ENCODE assay signal across 11 cellular contexts in the genomic region with DNA sequence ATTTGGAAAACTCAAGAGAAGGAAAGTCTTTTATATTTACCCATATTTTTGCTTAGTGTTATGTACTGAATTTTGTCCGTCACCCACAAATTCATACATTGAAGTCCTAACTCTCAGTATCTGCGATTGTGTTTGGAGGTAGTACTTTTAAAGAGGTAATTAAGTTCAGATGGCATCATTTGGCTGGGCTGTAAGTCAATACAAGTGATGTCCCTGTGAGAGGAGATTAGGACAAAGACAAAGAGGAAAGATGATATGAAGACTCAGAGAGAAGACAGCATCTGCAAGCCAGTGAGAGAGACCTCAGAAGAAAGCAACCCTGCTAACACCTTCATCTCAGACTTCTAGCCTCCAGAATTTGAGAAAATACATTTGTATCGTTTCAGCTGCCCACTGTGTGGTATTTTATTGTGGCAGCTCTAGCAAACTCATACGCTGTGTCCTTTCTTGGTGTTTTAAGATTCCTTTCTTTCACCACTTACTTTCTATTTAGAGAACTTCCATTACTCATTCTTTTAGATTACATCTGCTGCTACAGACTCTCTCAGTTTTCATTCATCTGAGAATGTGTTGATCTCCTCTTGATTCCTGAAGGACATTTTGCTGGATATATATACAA. TPM values are rescaled to one million over a fixed set of nuclear protein-coding genes. Genes with fewer than 3 reads are reported as not detected.
DNase-seq lines count a peak whose midpoint lies in the region; ATAC-seq and TF ChIP-seq lines count a peak whose summit lies in the region.
"Had no signal": no experiment of that assay in that cellular context is flagged by ENCODE, and none has a peak within 500 bp of the region (broad histone marks: within the 10 kb centered on the region; RNA-seq: fewer than 3 reads in every experiment).

No MANE protein-coding gene starts in this region.

- WGBS in mesenchymal stem cell, result 89% methylated on average over 4 of the region's 4 CpGs
- WGBS in transverse colon (ENCODE audit: low coverage in 1 of 2), 2 donors, result 82 to 84% methylated on average over 4 of the region's 4 CpGs
- WGBS in right lobe of liver (ENCODE audit: insufficient coverage, low coverage, low lambda C conversion rate, missing lambda C conversion rate), result 84% methylated on average over 4 of the region's 4 CpGs

- H3K27ac ChIP-seq in cardiac muscle cell (peak overlapping the region; percentile 83), angular gyrus (ENCODE audit: low read depth, low read length) (peak overlapping the region; percentile 26), mesenchymal stem cell (ENCODE audit: low read length, poor library complexity, severe bottlenecking) (no peak overlapping the region), transverse colon (peak overlapping the region; percentile 35 to 72 (median 58)), right lobe of liver (no peak overlapping the region)

- H3K4me1 ChIP-seq in cardiac muscle cell (ENCODE audit: low read depth), result peaks cover 17% of the 10 kb centered on the region
- H3K4me1 ChIP-seq in mesenchymal stem cell (ENCODE audit: control insufficient read depth, insufficient read depth, low read depth, low read length), result peaks cover 9% of the 10 kb centered on the region
- H3K4me1 ChIP-seq in transverse colon, result peaks cover 4 to 36% (median 14%) of the 10 kb centered on the region in 4 donors
- H3K4me1 ChIP-seq in right lobe of liver, result no peaks in the 10 kb centered on the region

- no peak for ATAC-seq in Right ventricle myocardium superior (ENCODE audit: poor library complexity)
- no peak for ATAC-seq in right lobe of liver
- ATAC-seq in GM18517 (IDR thresholded peaks at IDR 0.05; ENCODE audit: unreplicated experiment), result no peak
- no peak for ATAC-seq in HG03039 (IDR thresholded peaks at IDR 0.05; ENCODE audit: unreplicated experiment)

- no peak overlapping the region for H2BK120ac ChIP-seq in mesenchymal stem cell (ENCODE audit: low read depth, low read length)

- H2BK15ac ChIP-seq in mesenchymal stem cell (ENCODE audit: low read depth, poor library complexity, severe bottlenecking), result no peak overlapping the region

- DNase-seq in cardiac muscle cell (ENCODE audit: low read depth in 1 of 2, low spot score in 1 of 2) (peak; percentile 6 to 34), Right ventricle myocardium superior (no peak), mesenchymal stem cell (peak; percentile 64), transverse colon (no peak), right lobe of liver (no peak)
- DNase-seq: activated CD4-positive, alpha-beta memory T cell treated with anti-CD3 and anti-CD28 coated beads, Interleukin-2, amount 10 ng/mL, durations not matched to agents 7 days and 5 days; NCI-H1694; RPMI8226 had no signal

- no peak overlapping the region for H3K14ac ChIP-seq in mesenchymal stem cell (ENCODE audit: low read length in 2 of 2)

- peaks cover 11% of the 10 kb centered on the region for H3K79me1 ChIP-seq in mesenchymal stem cell (replicated peaks; ENCODE audit: low read length, poor library complexity, severe bottlenecking)

- no peak overlapping the region for H2BK5ac ChIP-seq in mesenchymal stem cell (ENCODE audit: low read depth, low read length, poor library complexity, severe bottlenecking)

- H3K4me3 ChIP-seq in cardiac muscle cell (no peak overlapping the region), mesenchymal stem cell (ENCODE audit: insufficient read depth in 1 of 2, low read depth in 1 of 2, low read length in 2 of 2) (peak overlapping the region in 1 of 2 experiments; percentile 13), transverse colon (no peak overlapping the region), right lobe of liver (no peak overlapping the region)

- no peak overlapping the region for H2AK5ac ChIP-seq in mesenchymal stem cell (ENCODE audit: low read length, severe bottlenecking)

- intact Hi-C loops in Right ventricle myocardium superior (cut with DNase I), result no loop called here
- intact Hi-C loops in transverse colon (cut with DNase I; ENCODE audit: low total_unique reads), result no loop called here
- intact Hi-C loops in right lobe of liver (cut with DNase I), result no loop called here

- no peak overlapping the region for H4K8ac ChIP-seq in mesenchymal stem cell (ENCODE audit: low read length)

- H2AFZ ChIP-seq in mesenchymal stem cell (ENCODE audit: low read depth, low read length), result no peak overlapping the region

- no peak for TF ChIP-seq CTCF in cardiac muscle cell (IDR thresholded peaks at IDR 0.05; ENCODE audit: low read depth, low read length)
- TF ChIP-seq CTCF in transverse colon (IDR thresholded peaks at IDR 0.05), result no peak
- TF ChIP-seq CTCF in right lobe of liver (IDR thresholded peaks at IDR 0.05), result no peak

- H3K9ac ChIP-seq in mesenchymal stem cell (ENCODE audit: low read length), result peak overlapping the region; percentile 86

- H3K18ac ChIP-seq in mesenchymal stem cell (ENCODE audit: low read depth in 1 of 2, low read length in 2 of 2), result peak overlapping the region; percentile 16 to 43

- no peak overlapping the region for H4K91ac ChIP-seq in mesenchymal stem cell (ENCODE audit: low read length)

- TF ChIP-seq POLR2A in transverse colon (IDR thresholded peaks at IDR 0.05) (no peak), right lobe of liver (IDR thresholded peaks at IDR 0.05) (no peak)

- H3K36me3 ChIP-seq in cardiac muscle cell (no peaks in the 10 kb centered on the region), mesenchymal stem cell (ENCODE audit: control insufficient read depth in 1 of 2, insufficient read depth in 2 of 2, low read depth in 1 of 2, low read length in 2 of 2) (no peaks in the 10 kb centered on the region), transverse colon (no peaks in the 10 kb centered on the region), right lobe of liver (no peaks in the 10 kb centered on the region)

- no peak for TF ChIP-seq EP300 in transverse colon (IDR thresholded peaks at IDR 0.05; ENCODE audit: low read depth)

- H3K4ac ChIP-seq in mesenchymal stem cell (ENCODE audit: low read depth in 1 of 2, low read length in 2 of 2), result no peak overlapping the region

- H2BK12ac ChIP-seq in mesenchymal stem cell (ENCODE audit: low read length in 2 of 2), result no peak overlapping the region

- H3K27me3 ChIP-seq in cardiac muscle cell (no peaks in the 10 kb centered on the region), mesenchymal stem cell (ENCODE audit: control insufficient read depth in 1 of 2, insufficient read depth in 1 of 2, low read length in 2 of 2) (no peaks in the 10 kb centered on the region), transverse colon (no peaks in the 10 kb centered on the region), right lobe of liver (no peaks in the 10 kb centered on the region)

- in situ Hi-C loops in transverse colon (cut with MboI; ENCODE audit: low pct_ligation_motif_present in 1 of 4, low pct_unique_long_range_greater_than_20kb in 1 of 4, low sequenced_read_pairs in 3 of 4), result no loop called here

- no peak overlapping the region for H3K23ac ChIP-seq in mesenchymal stem cell (ENCODE audit: low read length in 2 of 2)

- H3K4me2 ChIP-seq in mesenchymal stem cell (ENCODE audit: low read length, poor library complexity, severe bottlenecking), result no peak overlapping the region

- H3K9me3 ChIP-seq in cardiac muscle cell (ENCODE audit: low read depth), result no peaks in the 10 kb centered on the region
- no peaks in the 10 kb centered on the region for H3K9me3 ChIP-seq in mesenchymal stem cell (ENCODE audit: control insufficient read depth, low read length)
- H3K9me3 ChIP-seq in transverse colon, result no peaks in the 10 kb centered on the region
- H3K9me3 ChIP-seq in right lobe of liver, result no peaks in the 10 kb centered on the region

RNA-seq across cellular contexts. Expression of a gene that starts 17.0 kb away (rescaled TPM):
- total RNA-seq in cardiac muscle cell (25.1 and 38.9 TPM in 2 replicates), Right ventricle myocardium superior (18.0 TPM), transverse colon (100 to 1,000 TPM in 1 of 4 donors, 10 to 100 TPM in 3; 36.0 to 122 (median 51.2) TPM), right lobe of liver (10 to 100 TPM; 18.8 to 24.2 (median 21.8) TPM)
- polyA plus RNA-seq in cardiac muscle cell, result 34.0 and 36.7 TPM in 2 replicates
- polyA plus RNA-seq in mesenchymal stem cell (2013, experiment 1 of 2), result 26.9 TPM
- 26.2 TPM for polyA plus RNA-seq in mesenchymal stem cell (2013, experiment 2 of 2)

RNA-seq across cellular contexts. Expression of a gene that starts 58.4 kb away (rescaled TPM):
- total RNA-seq in cardiac muscle cell (24.3 and 46.8 TPM in 2 replicates), Right ventricle myocardium superior (66.9 TPM), transverse colon (10 to 100 TPM; 18.3 to 94.6 (median 33.6) TPM), right lobe of liver (10 to 100 TPM; 20.2 to 33.4 (median 23.9) TPM)
- 62.8 and 65.9 TPM in 2 replicates for polyA plus RNA-seq in cardiac muscle cell
- 55.2 TPM for polyA plus RNA-seq in mesenchymal stem cell (2013, experiment 1 of 2)
- 56.7 TPM for polyA plus RNA-seq in mesenchymal stem cell (2013, experiment 2 of 2)

Comparison
In these comparisons a context has a peak if more than half of its experiments do, and no peak if none do; other contexts are left out.
1. DNase-seq: peak in cardiac muscle cell (2 of 2) and mesenchymal stem cell (single experiment); none in Right ventricle myocardium superior (single experiment), transverse colon (single experiment) and right lobe of liver (0 of 3).
2. H3K27ac ChIP-seq: peak in cardiac muscle cell (single experiment), angular gyrus (single experiment) and transverse colon (4 of 4); none in mesenchymal stem cell (single experiment) and right lobe of liver (0 of 3).